In genomic region chr14:68596701-68597100, GRCh38 we compare ENCODE assay signal across 1 cellular context.
TF ChIP-seq lines count a peak whose summit lies in the region.

No MANE protein-coding gene starts in this region.

TF ChIP-seq in HCT116, 20 proteins besides CTCF, POLR2A, EP300 and RAD21:
- no peak for TF ChIP-seq EZH2 (IDR thresholded peaks at IDR 0.05)
- no peak for TF ChIP-seq ZFX (IDR thresholded peaks at IDR 0.05)
- no peak for TF ChIP-seq SP1 (IDR thresholded peaks at IDR 0.05; ENCODE audit: low read depth)
- TF ChIP-seq ELF1 (IDR thresholded peaks at IDR 0.05; ENCODE audit: borderline replicate concordance, low read depth), result no peak
